In genomic region chr22:20567371-20567847, GRCh38 we compare ENCODE assay signal across 10 cellular contexts. TPM values are rescaled to one million over a fixed set of nuclear protein-coding genes. Genes with fewer than 3 reads are reported as not detected.
A peak's percentile ranks its signal among the peaks of the same experiment; 100 is the strongest.
DNase-seq lines count a peak whose midpoint lies in the region; ATAC-seq, FAIRE-seq and TF ChIP-seq lines count a peak whose summit lies in the region.
"Had no signal": no experiment of that assay in that cellular context is flagged by ENCODE, and none has a peak within 500 bp of the region (broad histone marks: within the 10 kb centered on the region; RNA-seq: fewer than 3 reads in every experiment).

No MANE protein-coding gene starts in this region.

- ATAC-seq in K562 (no peak), upper lobe of right lung (peak; percentile 44), HG02884 (IDR thresholded peaks at IDR 0.05; ENCODE audit: unreplicated experiment) (no peak), HG03571 (IDR thresholded peaks at IDR 0.05; ENCODE audit: unreplicated experiment) (no peak)
- ATAC-seq: stimulated activated memory B cell treated with anti-CD40 and anti-IgM and Interleukin-4, amounts not matched to agents 10 μg/mL and 1 μg/mL and 100 μg/mL, for 72 hours had no signal

- H3K36me3 ChIP-seq in K562 (ENCODE audit: control insufficient read depth, insufficient read depth, low read length): peaks cover 92% of the 10 kb centered on the region
- peaks cover 41 to 64% of the 10 kb centered on the region in 2 experiments for H3K36me3 ChIP-seq in keratinocyte (ENCODE audit: control insufficient read depth in 2 of 2, extremely low read depth in 1 of 2, insufficient read depth in 2 of 2, low read length in 2 of 2)
- peaks cover 71% of the 10 kb centered on the region for H3K36me3 ChIP-seq in upper lobe of right lung

- FAIRE-seq in K562 (lab: Jason Lieb, UNC): no peak
- peak; percentile 53 for FAIRE-seq in keratinocyte (lab: Jason Lieb, UNC)
- FAIRE-seq: GM19239 had no signal

- H3K4me1 ChIP-seq in K562 (replicated peaks in 1 of 2; ENCODE audit: control insufficient read depth in 2 of 2, insufficient read depth in 2 of 2, low read length in 2 of 2) (peaks cover 2 to 11% of the 10 kb centered on the region in 2 experiments; a peak in 3 of 5 replicates), keratinocyte (ENCODE audit: control insufficient read depth, extremely low read depth, insufficient read depth, low read length) (peaks cover 59% of the 10 kb centered on the region), upper lobe of right lung (peaks cover 56% of the 10 kb centered on the region)

- WGBS in K562 (ENCODE audit: insufficient coverage, low coverage, missing lambda C conversion rate): 94% methylated on average over 6 of the region's 6 CpGs

- CTCF ChIA-PET in K562 (lab: Yijun Ruan, JAX; ENCODE audit: low intra/inter-chr PET ratio): interaction anchor here (0.6 to 2.3 kb wide), 3 partner anchors 10 to 149 kb away, joined by 3 to 15 read pairs (median 6); no protein-coding TSS in a partner anchor

- peaks cover 9% of the 10 kb centered on the region for H3K36me3 Mint-ChIP-seq in activated naive CD4-positive, alpha-beta T cell treated with anti-CD3 and anti-CD28 coated beads, Interleukin-2, amount 50 U/mL, for 24 hours

- H3K79me2 ChIP-seq in K562 (ENCODE audit: control insufficient read depth, insufficient read depth, low read length) (no peaks in the 10 kb centered on the region), keratinocyte (ENCODE audit: control insufficient read depth, insufficient read depth, low read length) (peaks cover 22% of the 10 kb centered on the region)

- POLR2A ChIA-PET in K562 (lab: Yijun Ruan, JAX): interaction anchor here (0.9 to 68.9 kb wide), 10 partner anchors 8 to 175 kb away, joined by 3 to 1693 read pairs (median 6); partner anchors contain the start of gene MED15

- TF ChIP-seq POLR2A in K562 (conservative IDR thresholded peaks at IDR 0.05): no peak

- H3K9me3 ChIP-seq in K562 (replicated peaks; ENCODE audit: control insufficient read depth, insufficient read depth, low read depth, low read length) (no peaks in the 10 kb centered on the region), keratinocyte (ENCODE audit: control insufficient read depth, low read depth, low read length) (no peaks in the 10 kb centered on the region), upper lobe of right lung (no peaks in the 10 kb centered on the region)

- H3K9ac ChIP-seq in K562 (ENCODE audit: insufficient read depth in 1 of 2, low read depth in 2 of 2, low read length in 2 of 2) (no peak overlapping the region), keratinocyte (ENCODE audit: control insufficient read depth, extremely low read depth, insufficient read depth, low read length) (no peak overlapping the region)

- H3K27ac Mint-ChIP-seq in activated naive CD4-positive, alpha-beta T cell treated with anti-CD3 and anti-CD28 coated beads, Interleukin-2, amount 50 U/mL, for 24 hours: peak overlapping the region; percentile 60

- H3K9me1 ChIP-seq in K562 (ENCODE audit: control insufficient read depth, insufficient read depth, low read length): peaks cover 16% of the 10 kb centered on the region
- peaks cover 10% of the 10 kb centered on the region for H3K9me1 ChIP-seq in keratinocyte (ENCODE audit: control insufficient read depth, extremely low read depth, insufficient read depth, low read length)

- no peaks in the 10 kb centered on the region for H3K9me3 Mint-ChIP-seq in activated naive CD4-positive, alpha-beta T cell treated with anti-CD3 and anti-CD28 coated beads, Interleukin-2, amount 50 U/mL, for 24 hours
- H3K9me3 Mint-ChIP-seq: stimulated activated memory B cell treated with anti-CD40 and anti-IgM and Interleukin-4, amounts not matched to agents 10 μg/mL and 1 μg/mL and 100 μg/mL, for 72 hours had no signal

- no peak for TF ChIP-seq RAD21 in K562 (CRISPR knock-in tag; conservative IDR thresholded peaks at IDR 0.05 in 1 of 2, IDR thresholded peaks at IDR 0.05 in 1 of 2)

- H3K4me3 ChIP-seq in K562 (no peak overlapping the region), keratinocyte (ENCODE audit: control insufficient read depth in 2 of 3, extremely low read depth in 1 of 3, insufficient read depth in 2 of 3, low read depth in 1 of 3, low read length in 3 of 3) (no peak overlapping the region), upper lobe of right lung (no peak overlapping the region)

- DNase-seq in activated naive CD4-positive, alpha-beta T cell treated with Interleukin-2 at 50 U/mL for 16 hours: no peak
- DNase-seq in K562 (ENCODE audit: extremely low read depth in 1 of 4, low spot score in 3 of 4): no peak
- peak; percentile 68 for DNase-seq in keratinocyte (ENCODE audit: low read depth, low spot score)
- DNase-seq in upper lobe of right lung: no peak
- DNase-seq in activated effector memory CD4-positive, alpha-beta T cell treated with anti-CD3 and anti-CD28 coated beads, Interleukin-2, amount 50 U/mL, for 16 hours: no peak

- no TSS peak for BruUV-seq in K562 (replicated peaks; lab: Mats Ljungman, UMichigan)

- H4K20me1 ChIP-seq in K562 (replicated peaks; ENCODE audit: control insufficient read depth, insufficient read depth, low read length) (peaks cover 39% of the 10 kb centered on the region), keratinocyte (ENCODE audit: control insufficient read depth, extremely low read depth, insufficient read depth, low read length) (peaks cover 40% of the 10 kb centered on the region)

- H3K27ac ChIP-seq in K562 (ENCODE audit: extremely low read depth, low read depth, low read length): no peak overlapping the region
- H3K27ac ChIP-seq in keratinocyte (ENCODE audit: control insufficient read depth, insufficient read depth, low read length): peak overlapping the region; percentile 29
- peak overlapping the region; percentile 76 for H3K27ac ChIP-seq in upper lobe of right lung

- no peak overlapping the region for H2AFZ ChIP-seq in K562 (ENCODE audit: low read depth, low read length)
- no peak overlapping the region for H2AFZ ChIP-seq in keratinocyte (ENCODE audit: control insufficient read depth, low read length)

- no peak for TF ChIP-seq EP300 in K562 (IDR thresholded peaks at IDR 0.05; ENCODE audit: low read length)

- in situ Hi-C loops in K562 (cut with MboI): no loop called here

- H3K27me3 ChIP-seq in K562 (ENCODE audit: control insufficient read depth in 2 of 2, insufficient read depth in 2 of 2, low read length in 2 of 2): no peaks in the 10 kb centered on the region
- H3K27me3 ChIP-seq in keratinocyte (ENCODE audit: control insufficient read depth, extremely low read depth, insufficient read depth, low read length): no peaks in the 10 kb centered on the region
- H3K27me3 ChIP-seq in upper lobe of right lung: no peaks in the 10 kb centered on the region

- intact Hi-C loops in K562 (cut with micrococcal nuclease): no loop called here
- intact Hi-C loops in upper lobe of right lung (cut with DNase I): no loop called here

- peak overlapping the region; percentile 70 for H3K4me3 Mint-ChIP-seq in activated naive CD4-positive, alpha-beta T cell treated with anti-CD3 and anti-CD28 coated beads, Interleukin-2, amount 50 U/mL, for 24 hours
- H3K4me3 Mint-ChIP-seq: stimulated activated memory B cell treated with anti-CD40 and anti-IgM and Interleukin-4, amounts not matched to agents 10 μg/mL and 1 μg/mL and 100 μg/mL, for 72 hours had no signal

- peaks cover 95% of the 10 kb centered on the region for H3K4me1 Mint-ChIP-seq in activated naive CD4-positive, alpha-beta T cell treated with anti-CD3 and anti-CD28 coated beads, Interleukin-2, amount 50 U/mL, for 24 hours

- dilution Hi-C loops in keratinocyte (cut with MboI; ENCODE audit: extremely low pct_ligation_motif_present, low sequenced_read_pairs): no loop called here

- no peaks in the 10 kb centered on the region for H3K27me3 Mint-ChIP-seq in activated naive CD4-positive, alpha-beta T cell treated with anti-CD3 and anti-CD28 coated beads, Interleukin-2, amount 50 U/mL, for 24 hours
- H3K27me3 Mint-ChIP-seq: stimulated activated memory B cell treated with anti-CD40 and anti-IgM and Interleukin-4, amounts not matched to agents 10 μg/mL and 1 μg/mL and 100 μg/mL, for 72 hours had no signal

- no peak overlapping the region for H3K4me2 ChIP-seq in K562 (ENCODE audit: insufficient read depth, low read length)
- H3K4me2 ChIP-seq in keratinocyte (ENCODE audit: control insufficient read depth, extremely low read depth, insufficient read depth, low read depth, low read length): peak overlapping the region; percentile 29

- TF ChIP-seq CTCF in K562 (IDR thresholded peaks at IDR 0.05 in 2 of 3, conservative IDR thresholded peaks at IDR 0.05 in 1 of 3; ENCODE audit: insufficient read depth in 2 of 3, low read depth in 1 of 3, low read length in 3 of 3) (0 out of 6 replicates have a peak, but pooled peaks of 1 of the 3 experiments have one; percentile 1), keratinocyte (optimal IDR thresholded peaks at IDR 0.05 in 1 of 3, IDR thresholded peaks at IDR 0.05 in 1 of 3, conservative IDR thresholded peaks at IDR 0.05 in 1 of 3; ENCODE audit: extremely low read depth in 1 of 3, insufficient read depth in 2 of 3, low read length in 3 of 3) (no peak), upper lobe of right lung (IDR thresholded peaks at IDR 0.05) (no peak)

RNA-seq across cellular contexts. Expression of gene MED15, which starts 60.0 kb away (rescaled TPM):
- 482 and 971 TPM in 2 replicates for total RNA-seq in K562 (2011; cell fraction: chromatin; rRNA removed; ENCODE audit: low replicate concordance)
- 663 TPM in 2 replicates for total RNA-seq in K562 (2011; cell fraction: nucleolus; rRNA removed)
- total RNA-seq in K562 (2011; cell fraction: nucleoplasm; rRNA removed): 469 and 476 TPM in 2 replicates
- 72.6 and 103 TPM in 2 replicates for total RNA-seq in K562 (2014; rRNA removed)
- total RNA-seq in K562 (2014; rRNA removed; fragmentation: Illumina TruSeq; extraction: Trizol): 26.1 and 26.4 TPM in 2 replicates
- total RNA-seq in K562 (2015; rRNA removed; fragmentation: Illumina TruSeq; extraction: Trizol): 59.2 and 60.1 TPM in 2 replicates
- total RNA-seq in K562 (2021): 264 and 271 TPM in 2 replicates
- polyA plus RNA-seq in K562 (2011; rRNA removed): 40.4 and 111 TPM in 2 replicates
- polyA plus RNA-seq in K562 (2011; cell fraction: cytosol; rRNA removed): 75.5 and 117 TPM in 2 replicates
- polyA plus RNA-seq in K562 (2011; cell fraction: nucleus; rRNA removed): 369 and 471 TPM in 2 replicates
- polyA plus RNA-seq in K562 (2012): 148 and 229 TPM in 2 replicates
- polyA plus RNA-seq in K562 (2014; fragmentation: Illumina TruSeq; extraction: Trizol): 76.0 and 122 TPM in 2 replicates
- 1 to 10 TPM; 4.0 to 5.2 TPM for polyA plus RNA-seq in K562 (2014; fragmentation: Nextera tagmentation; extraction: Ambion mirVana)
- 102 and 130 TPM in 2 replicates for polyA plus RNA-seq in K562 (2014; rRNA removed)
- polyA minus RNA-seq in K562 (2011; rRNA and poly(A)+ RNA removed): 98.8 and 108 TPM in 2 replicates
- polyA minus RNA-seq in K562 (2011; cell fraction: cytosol; rRNA and poly(A)+ RNA removed): 188 and 326 TPM in 2 replicates
- polyA minus RNA-seq in K562 (2011; cell fraction: nucleus; rRNA and poly(A)+ RNA removed): 310 and 409 TPM in 2 replicates
- 24.9 to 51.4 TPM (median 29.2 TPM) in 3 replicates for polyA plus RNA-seq in keratinocyte
- 65.8 TPM for polyA plus RNA-seq in keratinocyte (2011; ENCODE audit: low read depth)
- polyA plus RNA-seq in keratinocyte (2011; cell fraction: cytosol; rRNA removed): 22.9 and 50.3 TPM in 2 replicates
- 100 and 122 TPM in 2 replicates for polyA plus RNA-seq in keratinocyte (2011; cell fraction: nucleus; rRNA removed)
- 47.2 and 78.2 TPM in 2 replicates for polyA plus RNA-seq in keratinocyte (2012; ENCODE audit: low replicate concordance)
- polyA minus RNA-seq in keratinocyte: 63.9 to 128 TPM (median 69.3 TPM) in 3 replicates
- 86.5 TPM for polyA minus RNA-seq in keratinocyte (2011; cell fraction: cytosol; rRNA and poly(A)+ RNA removed)
- 121 and 126 TPM in 2 replicates for polyA minus RNA-seq in keratinocyte (2011; cell fraction: nucleus; rRNA and poly(A)+ RNA removed)
- total RNA-seq in upper lobe of right lung: 96.9 TPM
